ENCODE assay signal across 8 cellular contexts in genomic region chr18:48410095-48410920, GRCh38. TPM values are rescaled to one million over a fixed set of nuclear protein-coding genes. Genes with fewer than 3 reads are reported as not detected.
DNase-seq lines count a peak whose midpoint lies in the region; ATAC-seq and TF ChIP-seq lines count a peak whose summit lies in the region.

No MANE protein-coding gene starts in this region.

- peak; percentile 99 for ATAC-seq in SK-N-SH treated with all-trans-retinoic acid at 6 μM for 48 hours

- H4K20me1 ChIP-seq in MM.1S (ENCODE audit: insufficient read depth, low read length): no peaks in the 10 kb centered on the region

- H3K27ac ChIP-seq in MM.1S (ENCODE audit: low read length) (no peak overlapping the region), ovary (peak overlapping the region in 1 of 2 donors; percentile 71), tibial artery (peak overlapping the region; percentile 85 to 91)

- DNase-seq in ELF-1 (ENCODE audit: low read depth, low spot score): peak; percentile 93
- DNase-seq in HCEC 1CT: peak; percentile 78
- peak; percentile 91 for DNase-seq in MM.1S
- peak; percentile 11 for DNase-seq in activated naive CD8-positive, alpha-beta T cell treated with anti-CD3 and anti-CD28 coated beads, Interleukin-2, amount 50 U/mL, for 16 hours (ENCODE audit: low read depth, low spot score)
- peak; percentile 95 for DNase-seq in cardiac septum (ENCODE audit: low spot score)
- DNase-seq in ovary: peak; percentile 92 to 95 (median 94)
- peak; percentile 93 to 96 for DNase-seq in tibial artery

- H3K36me3 ChIP-seq in MM.1S (replicated peaks; ENCODE audit: insufficient read depth, low read length): no peaks in the 10 kb centered on the region
- H3K36me3 ChIP-seq in ovary: no peaks in the 10 kb centered on the region
- no peaks in the 10 kb centered on the region for H3K36me3 ChIP-seq in tibial artery

- peak; percentile 4 for TF ChIP-seq POLR2A in ovary (IDR thresholded peaks at IDR 0.05)

- TF ChIP-seq EP300 in ovary (IDR thresholded peaks at IDR 0.05): no peak

- H3K79me2 ChIP-seq in MM.1S (ENCODE audit: low read length): no peaks in the 10 kb centered on the region

- intact Hi-C loops in cardiac septum (cut with DNase I): no loop called here
- intact Hi-C loops in ovary (cut with DNase I): loop anchor here in 2 of 4 donors (2.0 to 10.0 kb wide), 3 partner anchors 36 to 480 kb away; partner anchors contain the start of gene SMAD2 (in 1 of the 2)
- intact Hi-C loops in tibial artery (cut with DNase I; ENCODE audit: low total_unique reads): loop anchor here (10.0 kb wide), 1 partner anchor 256 kb away; no protein-coding TSS in a partner anchor

- 0 out of 2 replicates have a peak, but pooled peaks cover 4% of the 10 kb centered on the region for H3F3A ChIP-seq in MM.1S (ENCODE audit: insufficient read depth, low read length)

- no peak overlapping the region; the same call in 1 of the 2 replicates for H3K9ac ChIP-seq in MM.1S (ENCODE audit: low read length)

- no peaks in the 10 kb centered on the region for H3K9me2 ChIP-seq in MM.1S (replicated peaks; ENCODE audit: insufficient read depth, low read length)

- H3K9me3 ChIP-seq in MM.1S (replicated peaks; ENCODE audit: insufficient read depth, low read length) (no peaks in the 10 kb centered on the region), ovary (no peaks in the 10 kb centered on the region), tibial artery (no peaks in the 10 kb centered on the region)

- H2AFZ ChIP-seq in MM.1S (ENCODE audit: low read length): peak overlapping the region; percentile 93

- H3K4me2 ChIP-seq in MM.1S (ENCODE audit: low read depth, low read length): peak overlapping the region; percentile 97

- TF ChIP-seq CTCF in MM.1S (IDR thresholded peaks at IDR 0.05; ENCODE audit: low read length) (no peak), ovary (IDR thresholded peaks at IDR 0.05) (peak in 1 of 3 donors; percentile 16), tibial artery (IDR thresholded peaks at IDR 0.05) (peak in 1 of 2 experiments; percentile 11)

- 0 to 1% (median 1%) methylated on average over 58 to 77 of the region's 77 CpGs for WGBS in ovary, 3 donors

- peaks cover 44% of the 10 kb centered on the region for H3K27me3 ChIP-seq in MM.1S (replicated peaks; ENCODE audit: insufficient read depth, low read length)
- no peaks in the 10 kb centered on the region for H3K27me3 ChIP-seq in ovary
- H3K27me3 ChIP-seq in tibial artery: no peaks in the 10 kb centered on the region

- no peaks in the 10 kb centered on the region; the same call in 1 of the 2 replicates for H3K4me1 ChIP-seq in MM.1S (ENCODE audit: low read length)
- no peaks in the 10 kb centered on the region for H3K4me1 ChIP-seq in ovary (ENCODE audit: insufficient read depth)
- peaks cover 0 to 36% (median 21%) of the 10 kb centered on the region in 4 donors for H3K4me1 ChIP-seq in tibial artery

- H3K4me3 ChIP-seq in MM.1S (ENCODE audit: low read length) (peak overlapping the region; percentile 87), ovary (peak overlapping the region; percentile 82), tibial artery (peak overlapping the region; percentile 89 to 92)

TF ChIP-seq in SK-N-SH treated with all-trans-retinoic acid at 6 μM for 48 hours, 23 proteins besides CTCF, POLR2A, EP300 and RAD21:
- TF ChIP-seq ZFP3 (CRISPR knock-in tag; IDR thresholded peaks at IDR 0.05) (peak; percentile 93), CSDC2 (CRISPR knock-in tag; IDR thresholded peaks at IDR 0.05) (no peak)

RNA-seq across cellular contexts. Expression of gene ZBTB7C, which starts 1.1 kb away (rescaled TPM):
- total RNA-seq in cardiac septum (8.0 TPM), ovary (10 to 100 TPM in 6 of 7 donors, 1 to 10 TPM in 1; 1.5 to 26.6 (median 17.3) TPM)
- polyA plus RNA-seq in ovary: 1 to 10 TPM; 2.8 to 6.5 TPM

Comparison
In these comparisons a context has a peak if more than half of its experiments do, and no peak if none do; other contexts are left out.
1. DNase-seq: peak in every context shown above with its lines; median percentile 95 in cardiac septum; 94 in tibial artery; 94 in ovary; 93 in ELF-1; 91 in MM.1S; 78 in HCEC 1CT; 11 in activated naive CD8-positive, alpha-beta T cell treated with anti-CD3 and anti-CD28 coated beads, Interleukin-2, amount 50 U/mL, for 16 hours.